ENCODE assay signal across 11 cellular contexts in genomic region chr1:174165471-174166137, GRCh38. TPM values are rescaled to one million over a fixed set of nuclear protein-coding genes. Genes with fewer than 3 reads are reported as not detected.
DNase-seq lines count a peak whose midpoint lies in the region; ATAC-seq and TF ChIP-seq lines count a peak whose summit lies in the region.
"Had no signal": no experiment of that assay in that cellular context is flagged by ENCODE, and none has a peak within 500 bp of the region (broad histone marks: within the 10 kb centered on the region; RNA-seq: fewer than 3 reads in every experiment).

No MANE protein-coding gene starts in this region.

- no peaks in the 10 kb centered on the region for H3K9me3 ChIP-seq in spleen
- H3K9me3 ChIP-seq in colonic mucosa = no peaks in the 10 kb centered on the region
- H3K9me3 ChIP-seq: SJSA1 had no signal

- H3K4me3 ChIP-seq in spleen = no peak overlapping the region
- no peak overlapping the region for H3K4me3 ChIP-seq in colonic mucosa
- H3K4me3 ChIP-seq: SJSA1 had no signal

- H3K27ac ChIP-seq in spleen (peak overlapping the region in 7 of 8 donors; percentile 4 to 62 (median 48)), colonic mucosa (no peak overlapping the region)
- H3K27ac ChIP-seq: SJSA1 had no signal

- H3K27me3 ChIP-seq in spleen (replicated peaks in 1 of 7) (no peaks in the 10 kb centered on the region), colonic mucosa (no peaks in the 10 kb centered on the region)
- H3K27me3 ChIP-seq: SJSA1 had no signal

- ATAC-seq in HG03045 (IDR thresholded peaks at IDR 0.05; ENCODE audit: unreplicated experiment) = no peak

- WGBS in spleen, 5 donors = 77 to 87% (median 79%) methylated on average over 6 of the region's 6 CpGs

- intact Hi-C loops in spleen (cut with DNase I; ENCODE audit: low total_unique reads) = no loop called here
- intact Hi-C loops in colonic mucosa (cut with DNase I) = loop anchor here (10.0 kb wide), 1 partner anchor 141 kb away; the partner anchor contains the start of gene RC3H1

- no peak overlapping the region for H3K9ac ChIP-seq in colonic mucosa (ENCODE audit: low read depth in 2 of 2, low read length in 2 of 2)

- DNase-seq in NCI-H1694 treated with DMSO at 0.1 percent for 48 hours (lab: John Stamatoyannopoulos, UW) (peak; percentile 28), NCI-H1694 (lab: John Stamatoyannopoulos, UW) (no peak), NCI-H446 treated with DMSO at 0.1 percent for 48 hours (lab: John Stamatoyannopoulos, UW) (peak; percentile 94), fibroblast of the conjunctiva (ENCODE audit: low read depth) (peak; percentile 14), spleen (no peak), colonic mucosa (no peak)
- no peak for DNase-seq in activated effector memory CD4-positive, alpha-beta T cell treated with Interleukin-2 at 50 U/mL for 16 hours
- DNase-seq: 8988T; stimulated activated CD4-positive, alpha-beta T cell treated with anti-CD3 and anti-CD28 coated beads, Interleukin-4, amount 100 ng/mL, for 4 hours had no signal

- no peak for TF ChIP-seq POLR2A in spleen (IDR thresholded peaks at IDR 0.05)

- H3K4me1 ChIP-seq in spleen = peaks cover 12 to 90% (median 63%) of the 10 kb centered on the region in 6 donors
- H3K4me1 ChIP-seq in colonic mucosa = peaks cover under 1% of the 10 kb centered on the region

- H3K36me3 ChIP-seq in spleen (peaks cover 0 to 8% (median 0%) of the 10 kb centered on the region in 6 donors), colonic mucosa (no peaks in the 10 kb centered on the region)
- H3K36me3 ChIP-seq: SJSA1 had no signal

- TF ChIP-seq CTCF in spleen (IDR thresholded peaks at IDR 0.05 in 8 of 11, conservative IDR thresholded peaks at IDR 0.05 in 3 of 11) (no peak), colonic mucosa (IDR thresholded peaks at IDR 0.05) (no peak)

RNA-seq across cellular contexts. Expression of gene RABGAP1L, which starts 6.3 kb away (rescaled TPM):
- total RNA-seq in spleen (100 to 1,000 TPM in 2 of 7 donors, 10 to 100 TPM in 5; 66.2 to 125 (median 78.4) TPM), colonic mucosa (10 to 100 TPM; 50.3 to 87.0 TPM)
- 10 to 100 TPM; 30.3 to 31.1 (median 31.0) TPM for polyA plus RNA-seq in spleen

Comparison
In these comparisons a context has a peak if more than half of its experiments do, and no peak if none do; other contexts are left out.
1. DNase-seq: peak in NCI-H1694 treated with DMSO at 0.1 percent for 48 hours (single experiment), NCI-H446 treated with DMSO at 0.1 percent for 48 hours (single experiment) and fibroblast of the conjunctiva (single experiment); none in NCI-H1694 (single experiment), spleen (single experiment), colonic mucosa (single experiment) and activated effector memory CD4-positive, alpha-beta T cell treated with Interleukin-2 at 50 U/mL for 16 hours (single experiment).